Comparison of ENCODE assay signal across 19 cellular contexts in the genomic region with DNA sequence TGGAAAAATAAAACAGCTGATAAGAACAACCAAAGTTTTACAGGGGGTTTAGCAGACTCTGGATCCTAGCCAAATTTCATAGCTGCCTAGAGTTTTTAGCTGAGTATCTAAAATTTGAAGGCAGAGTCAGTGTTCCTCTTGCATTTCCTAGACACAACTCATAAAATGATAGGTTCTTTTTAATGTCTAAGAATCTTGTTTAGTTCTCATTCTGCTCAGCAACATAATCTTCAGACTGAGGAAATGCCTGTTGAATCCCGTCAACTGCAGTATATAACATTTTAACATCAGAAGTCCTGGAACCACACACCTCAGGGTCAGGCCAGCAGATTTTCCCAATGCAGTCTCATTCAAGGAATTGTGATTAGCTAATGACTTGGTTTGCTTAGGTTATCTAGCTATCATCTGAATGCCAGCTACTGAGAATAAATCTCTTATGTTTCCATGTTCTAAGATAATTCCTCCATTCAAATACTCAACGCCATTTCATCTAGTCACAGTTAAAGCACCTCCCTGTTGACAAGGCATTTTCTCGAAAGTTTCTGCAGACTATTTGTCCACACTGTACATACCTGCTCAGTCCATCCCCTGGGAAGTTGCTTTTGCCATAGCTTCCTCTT.
DNase-seq lines count a peak whose midpoint lies in the region; ATAC-seq and TF ChIP-seq lines count a peak whose summit lies in the region.
"Had no signal": no experiment of that assay in that cellular context is flagged by ENCODE, and none has a peak within 500 bp of the region (broad histone marks: within the 10 kb centered on the region; RNA-seq: fewer than 3 reads in every experiment).

No MANE protein-coding gene starts in this region.

- H3K27ac ChIP-seq in OCI-LY3 (ENCODE audit: low read length) (peak overlapping the region; percentile 75), thyroid gland (peak overlapping the region; percentile 82 to 86 (median 83))
- H3K27ac ChIP-seq: HL-60 had no signal

- in situ Hi-C loops in GM13976 (cut with MboI; ENCODE audit: low sequenced_read_pairs, unreplicated experiment), result no loop called here

- peak overlapping the region; percentile 63 for H3K9ac ChIP-seq in OCI-LY3 (ENCODE audit: low read length)

- H3K4me3 ChIP-seq in OCI-LY3 (ENCODE audit: low read length) (peak overlapping the region; percentile 51), choroid plexus epithelial cell (ENCODE audit: low read depth, low read length) (no peak overlapping the region), thyroid gland (replicated peaks in 1 of 3) (no peak overlapping the region)

- H3K27me3 Mint-ChIP-seq in mesothelial cell of epicardium (ENCODE audit: low read depth), result no peaks in the 10 kb centered on the region

- 73 to 78% methylated on average over 3 of the region's 3 CpGs for WGBS in thyroid gland, 2 donors

- no peaks in the 10 kb centered on the region for H4K20me1 ChIP-seq in OCI-LY3 (ENCODE audit: insufficient read depth, low read length)

- H3K4me3 Mint-ChIP-seq in mesothelial cell of epicardium, result no peak overlapping the region
- H3K4me3 Mint-ChIP-seq: IgD-negative memory B cell, neural crest cell had no signal

- H3K9me3 ChIP-seq in OCI-LY3 (ENCODE audit: insufficient read depth, low read length) (no peaks in the 10 kb centered on the region), thyroid gland (no peaks in the 10 kb centered on the region)

- TF ChIP-seq CTCF in OCI-LY3 (IDR thresholded peaks at IDR 0.05; ENCODE audit: low read depth, low read length) (no peak), choroid plexus epithelial cell (conservative IDR thresholded peaks at IDR 0.05; ENCODE audit: low read depth, low read length) (no peak), mesothelial cell of epicardium (IDR thresholded peaks at IDR 0.05; ENCODE audit: unreplicated experiment) (no peak), thyroid gland (IDR thresholded peaks at IDR 0.05) (no peak), GM13976 (IDR thresholded peaks at IDR 0.05; ENCODE audit: borderline replicate concordance, control extremely low read depth, extremely low read depth, insufficient read depth, missing control alignments) (no peak)

- H3K4me1 ChIP-seq in OCI-LY3 (ENCODE audit: low read length) (peaks cover 59% of the 10 kb centered on the region), thyroid gland (peaks cover 45 to 46% of the 10 kb centered on the region in 2 donors)

- no peak for ATAC-seq in HG03175 (IDR thresholded peaks at IDR 0.05; ENCODE audit: unreplicated experiment)
- ATAC-seq: HCT116 had no signal

- peak overlapping the region; percentile 57 for H3K27ac Mint-ChIP-seq in mesothelial cell of epicardium
- H3K27ac Mint-ChIP-seq: IgD-negative memory B cell had no signal

- DNase-seq in choroid plexus epithelial cell (ENCODE audit: low read depth), result peak; percentile 49
- DNase-seq in mesothelial cell of epicardium (ENCODE audit: low spot score in 2 of 2, unreplicated experiment in 2 of 2), result no peak
- DNase-seq in thyroid gland, result no peak
- no peak for DNase-seq in NCI-H187 (lab: John Stamatoyannopoulos, UW)
- no peak for DNase-seq in GM13976 (ENCODE audit: low spot score)
- no peak for DNase-seq in SKM-1 treated with dmso at 0.1 percent for 144 hours (lab: John Stamatoyannopoulos, UW; ENCODE audit: unreplicated experiment)
- DNase-seq: activated CD4-positive, alpha-beta T cell treated with anti-CD3 and anti-CD28 coated beads for 48 hours; activated effector memory CD4-positive, alpha-beta T cell treated with anti-CD3 and anti-CD28 coated beads, Interleukin-2, amount 50 U/mL, for 16 hours; central memory CD4-positive, alpha-beta T cell; effector memory CD4-positive, alpha-beta T cell; hypothalamus; NCI-H1694; NCI-H226 had no signal

- H3K79me2 ChIP-seq in OCI-LY3 (ENCODE audit: low read length), result peaks cover 99% of the 10 kb centered on the region

- intact Hi-C loops in thyroid gland (cut with DNase I), result no loop called here

- no peaks in the 10 kb centered on the region for H3K27me3 ChIP-seq in OCI-LY3 (ENCODE audit: low read depth, low read length)
- no peaks in the 10 kb centered on the region for H3K27me3 ChIP-seq in thyroid gland

- no peaks in the 10 kb centered on the region for H3K9me3 Mint-ChIP-seq in mesothelial cell of epicardium
- H3K9me3 Mint-ChIP-seq: IgD-negative memory B cell, neural crest cell had no signal

- TF ChIP-seq POLR2A in thyroid gland (IDR thresholded peaks at IDR 0.05), result no peak

- H3K36me3 Mint-ChIP-seq in mesothelial cell of epicardium, result no peaks in the 10 kb centered on the region
- H3K36me3 Mint-ChIP-seq: IgD-negative memory B cell had no signal

- peaks cover 43% of the 10 kb centered on the region for H3K4me1 Mint-ChIP-seq in mesothelial cell of epicardium

- H3K36me3 ChIP-seq in OCI-LY3 (replicated peaks; ENCODE audit: low read depth, low read length) (peaks cover 3% of the 10 kb centered on the region), thyroid gland (no peaks in the 10 kb centered on the region)

- peak overlapping the region; percentile 73 for H3K4me2 ChIP-seq in OCI-LY3 (ENCODE audit: low read length)

- no peak overlapping the region for H2AFZ ChIP-seq in OCI-LY3 (ENCODE audit: low read depth, low read length)
